25 cellular contexts compared by ENCODE assay signal in the genomic region with DNA sequence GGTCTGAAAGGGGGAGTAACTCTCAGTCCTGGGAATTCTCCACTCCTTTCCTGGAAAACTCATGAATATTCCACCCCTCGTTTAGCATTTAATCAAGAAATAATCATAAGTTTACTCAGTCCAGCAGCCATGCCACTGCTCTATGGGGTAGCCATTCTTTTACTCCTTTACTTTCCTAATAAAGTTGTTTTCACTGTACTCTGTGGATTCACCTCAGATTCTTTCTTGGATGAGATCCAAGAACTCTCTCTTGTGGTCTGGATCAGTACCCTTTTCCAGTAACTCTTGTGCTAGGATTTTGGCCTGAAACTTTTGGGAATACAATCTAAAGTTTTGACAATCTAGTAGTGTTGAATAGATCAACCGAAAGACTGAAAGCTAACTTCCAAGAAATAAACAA. TPM values are rescaled to one million over a fixed set of nuclear protein-coding genes. Genes with fewer than 3 reads are reported as not detected.
"Had no signal": no experiment of that assay in that cellular context is flagged by ENCODE, and none has a peak within 500 bp of the region (broad histone marks: within the 10 kb centered on the region; RNA-seq: fewer than 3 reads in every experiment).

No MANE protein-coding gene starts in this region.

- DNase-seq: activated CD4-positive, alpha-beta T cell treated with anti-CD3 and anti-CD28 coated beads for 1 hour; activated CD4-positive, alpha-beta T cell treated with anti-CD3 and anti-CD28 coated beads, Interleukin-2, amount 50 U/mL, for 1 hour; activated naive CD4-positive, alpha-beta T cell treated with anti-CD3 and anti-CD28 coated beads, Interleukin-2, amount 50 U/mL, for 16 hours; activated T-cell treated with anti-CD3 and anti-CD28 coated beads, Interleukin-2, amount 50 U/mL, for 1 hour; aorta; cerebellar nuclear complex; glutamatergic neuron; hippocampal formation; kidney glomerular epithelial cell; left lung; mammary epithelial cell; small intestine; stimulated activated CD4-positive, alpha-beta T cell treated with anti-CD3 and anti-CD28 coated beads, Interleukin-15, amount 100 ng/mL, for 24 hours; T-helper 1 cell; transverse colon had no signal

- H3K27ac ChIP-seq: left lung, parathyroid adenoma, transverse colon had no signal

- H3K27me3 ChIP-seq: left lung, transverse colon had no signal

- H3K9ac ChIP-seq: parathyroid adenoma had no signal

- H3K4me1 ChIP-seq: parathyroid adenoma had no signal

- H3K9me3 ChIP-seq: left lung, transverse colon had no signal

- H2AFZ ChIP-seq: parathyroid adenoma had no signal

- H3K79me2 ChIP-seq: parathyroid adenoma had no signal

- H3K4me3 ChIP-seq: left lung, transverse colon had no signal

- ATAC-seq: left lung; natural killer cell treated with Interleukin-12 subunit alpha and Interleukin-12 subunit beta and Interleukin-15 and Interleukin-18, amount 100 ng/mL, for 72 hours; sciatic nerve; SK-N-SH treated with all-trans-retinoic acid at 6 μM for 48 hours; stimulated activated memory B cell treated with anti-CD40 and anti-IgM and Interleukin-4, amounts not matched to agents 10 μg/mL and 1 μg/mL and 100 μg/mL, for 72 hours had no signal

- H3K36me3 ChIP-seq: left lung, transverse colon had no signal

RNA-seq across cellular contexts. Expression of gene ASIC5, which starts 54.9 kb away (rescaled TPM):
- total RNA-seq: aorta; bronchial epithelial cell; epithelial cell of proximal tubule; frontal cortex; left lung; mammary epithelial cell; mesothelial cell of epicardium; natural killer cell treated with Interleukin-12 subunit alpha and Interleukin-12 subunit beta and Interleukin-15 and Interleukin-18, amount 100 ng/mL, for 72 hours; sciatic nerve; temporal lobe; transverse colon had no signal
- polyA plus RNA-seq: aorta, mammary epithelial cell had no signal
